In genomic region chr22:21360525-21360924, GRCh38 we compare ENCODE assay signal across 5 cellular contexts. TPM values are rescaled to one million over a fixed set of nuclear protein-coding genes. Genes with fewer than 3 reads are reported as not detected.
"Had no signal": no experiment of that assay in that cellular context is flagged by ENCODE, and none has a peak within 500 bp of the region (broad histone marks: within the 10 kb centered on the region; RNA-seq: fewer than 3 reads in every experiment).

No MANE protein-coding gene starts in this region.

RNA-seq across cellular contexts. Expression of gene RIMBP3B, which starts 23.0 kb away (rescaled TPM):
- total RNA-seq: activated T-helper 2 cell treated with anti-CD3 and anti-CD28 coated beads, Interferon-gamma antibody, Interleukin-2, Interleukin-4, amounts not matched to agents 10 μg/mL and 5 μg/mL and 100 μg/mL, durations not matched to agents 14 hours and 24 hours and 36 hours; body of pancreas; epithelial cell of proximal tubule; esophagus mucosa had no signal
- polyA plus RNA-seq: aorta had no signal
